1 cellular context compared by ENCODE assay signal in genomic region chr2:131812605-131813004, GRCh38.
TF ChIP-seq lines count a peak whose summit lies in the region.

No MANE protein-coding gene starts in this region.

TF ChIP-seq in K562, 482 proteins besides CTCF, POLR2A, EP300 and RAD21 (continued from another document):
- TF ChIP-seq TRIM24 (IDR thresholded peaks at IDR 0.05) = peak in 1 of 2 experiments; percentile 38; a peak in 1 of 4 replicates
- peak; percentile 56; the same call in 1 of the 2 replicates for TF ChIP-seq MTA2 (IDR thresholded peaks at IDR 0.05; ENCODE audit: low read depth)
- peak; percentile 86 for TF ChIP-seq ESRRA (IDR thresholded peaks at IDR 0.05; ENCODE audit: borderline replicate concordance, low read depth)
